In genomic region chr2:149738771-149739170, GRCh38 we compare ENCODE assay signal across 20 cellular contexts.
DNase-seq lines count a peak whose midpoint lies in the region; ATAC-seq, FAIRE-seq and TF ChIP-seq lines count a peak whose summit lies in the region.
"Had no signal": no experiment of that assay in that cellular context is flagged by ENCODE, and none has a peak within 500 bp of the region (broad histone marks: within the 10 kb centered on the region; RNA-seq: fewer than 3 reads in every experiment).

No MANE protein-coding gene starts in this region.

- no peaks in the 10 kb centered on the region for H3K27me3 ChIP-seq in breast epithelium
- no peaks in the 10 kb centered on the region for H3K27me3 ChIP-seq in astrocyte (ENCODE audit: insufficient read depth, low read length)
- H3K27me3 ChIP-seq in prostate gland (replicated peaks; ENCODE audit: insufficient read depth) = no peaks in the 10 kb centered on the region
- no peaks in the 10 kb centered on the region for H3K27me3 ChIP-seq in brain microvascular endothelial cell (replicated peaks)

- H3K27me3 Mint-ChIP-seq in MCF 10A (ENCODE audit: insufficient read depth, unreplicated experiment) (no peaks in the 10 kb centered on the region), astrocyte (ENCODE audit: low read depth, unreplicated experiment) (no peaks in the 10 kb centered on the region)
- H3K27me3 Mint-ChIP-seq: B cell; CD4-positive, CD25-positive, alpha-beta regulatory T cell had no signal

- no peak for ATAC-seq in HG02588 (IDR thresholded peaks at IDR 0.05; ENCODE audit: unreplicated experiment)
- no peak for ATAC-seq in Right ventricle myocardium superior (ENCODE audit: poor library complexity)
- ATAC-seq: GM12878, Panc1 had no signal

- no peak overlapping the region for H2AFZ ChIP-seq in astrocyte (ENCODE audit: low read depth, low read length)

- CTCF ChIA-PET in MCF 10A (lab: Yijun Ruan, JAX) = interaction anchor here (1.0 to 1.1 kb wide), 2 partner anchors 91 to 141 kb away, joined by 4 to 6 read pairs; no protein-coding TSS in a partner anchor

- POLR2A ChIA-PET in MCF 10A (lab: Yijun Ruan, JAX) = interaction anchor here (0.6 to 1.4 kb wide), 2 partner anchors 11 to 153 kb away, joined by 3 to 5 read pairs; no protein-coding TSS in a partner anchor

- no peak overlapping the region for H3K4me3 Mint-ChIP-seq in MCF 10A (ENCODE audit: unreplicated experiment)
- H3K4me3 Mint-ChIP-seq in astrocyte (ENCODE audit: unreplicated experiment) = no peak overlapping the region
- H3K4me3 Mint-ChIP-seq: B cell; CD4-positive, CD25-positive, alpha-beta regulatory T cell had no signal

- 90% methylated on average over 1 of the region's 1 CpG for WGBS in prostate gland

- H3K36me3 Mint-ChIP-seq in MCF 10A (ENCODE audit: insufficient read depth, unreplicated experiment) (no peaks in the 10 kb centered on the region), astrocyte (ENCODE audit: low read depth, unreplicated experiment) (no peaks in the 10 kb centered on the region)
- H3K36me3 Mint-ChIP-seq: CD4-positive, CD25-positive, alpha-beta regulatory T cell had no signal

- no peaks in the 10 kb centered on the region for H3K9me3 ChIP-seq in breast epithelium
- peaks cover 3% of the 10 kb centered on the region for H3K9me3 ChIP-seq in astrocyte (ENCODE audit: insufficient read depth, low read depth, low read length)
- no peaks in the 10 kb centered on the region for H3K9me3 ChIP-seq in prostate gland
- H3K9me3 ChIP-seq: Caco-2, HAP-1 had no signal

- in situ Hi-C loops in brain microvascular endothelial cell (cut with HindIII; ENCODE audit: low pct_ligation_motif_present, low sequenced_read_pairs) = no loop called here

- FAIRE-seq in astrocyte (lab: Jason Lieb, UNC) = no peak
- FAIRE-seq: GM12878 had no signal

- H3K4me3 ChIP-seq in breast epithelium (no peak overlapping the region), astrocyte (ENCODE audit: insufficient read depth, low read depth, low read length) (no peak overlapping the region), prostate gland (no peak overlapping the region), brain microvascular endothelial cell (ENCODE audit: low read depth, low read length) (no peak overlapping the region)
- H3K4me3 ChIP-seq: GM12878, HAP-1 had no signal

- no peaks in the 10 kb centered on the region for H4K20me1 ChIP-seq in astrocyte (ENCODE audit: insufficient read depth, low read length)

- no peak overlapping the region for H3K9ac ChIP-seq in astrocyte (ENCODE audit: low read length)

- H3K4me1 Mint-ChIP-seq in MCF 10A (ENCODE audit: insufficient read depth, unreplicated experiment) (peaks cover 40% of the 10 kb centered on the region), astrocyte (ENCODE audit: low read depth, unreplicated experiment) (peaks cover 36% of the 10 kb centered on the region)
- H3K4me1 Mint-ChIP-seq: B cell; CD4-positive, CD25-positive, alpha-beta regulatory T cell had no signal

- no peak for TF ChIP-seq CTCF in MCF 10A (IDR thresholded peaks at IDR 0.05; ENCODE audit: unreplicated experiment)
- no peak for TF ChIP-seq CTCF in breast epithelium (IDR thresholded peaks at IDR 0.05)
- no peak for TF ChIP-seq CTCF in astrocyte (IDR thresholded peaks at IDR 0.05; ENCODE audit: insufficient read depth, low read depth, low read length)
- TF ChIP-seq CTCF in prostate gland (IDR thresholded peaks at IDR 0.05) = no peak
- TF ChIP-seq CTCF in brain microvascular endothelial cell (IDR thresholded peaks at IDR 0.05; ENCODE audit: low read depth, low read length, missing control alignments) = no peak

- H3K4me2 ChIP-seq in astrocyte (ENCODE audit: low read length) = no peak overlapping the region

- no peaks in the 10 kb centered on the region for H3K79me2 ChIP-seq in astrocyte (ENCODE audit: insufficient read depth, low read length)

- H3K4me1 ChIP-seq in breast epithelium = no peaks in the 10 kb centered on the region
- H3K4me1 ChIP-seq in astrocyte (ENCODE audit: insufficient read depth, low read length) = peaks cover 30% of the 10 kb centered on the region
- H3K4me1 ChIP-seq in prostate gland (replicated peaks) = no peaks in the 10 kb centered on the region

- no peak overlapping the region for H3K27ac ChIP-seq in breast epithelium
- no peak overlapping the region for H3K27ac ChIP-seq in astrocyte (ENCODE audit: low read depth, low read length)
- H3K27ac ChIP-seq in prostate gland = no peak overlapping the region
- H3K27ac ChIP-seq in brain microvascular endothelial cell = no peak overlapping the region
- H3K27ac ChIP-seq: 22Rv1 had no signal

- H3K9me3 Mint-ChIP-seq in MCF 10A (ENCODE audit: unreplicated experiment) (no peaks in the 10 kb centered on the region), astrocyte (ENCODE audit: unreplicated experiment) (peaks cover 6% of the 10 kb centered on the region)

- H3K27ac Mint-ChIP-seq in MCF 10A (ENCODE audit: low read depth, unreplicated experiment) = peak overlapping the region; percentile 4
- H3K27ac Mint-ChIP-seq in astrocyte (ENCODE audit: unreplicated experiment) = no peak overlapping the region
- H3K27ac Mint-ChIP-seq: B cell; CD4-positive, CD25-positive, alpha-beta regulatory T cell had no signal

- no TSS peak for BruUV-seq in MCF 10A (replicated peaks; lab: Mats Ljungman, UMichigan)

- intact Hi-C loops in MCF 10A (cut with micrococcal nuclease) (loop anchor here (10.0 kb wide), 1 partner anchor 876 kb away; no protein-coding TSS in a partner anchor), breast epithelium (cut with DNase I; ENCODE audit: low total_unique reads) (no loop called here), Right ventricle myocardium superior (cut with DNase I) (no loop called here), prostate gland (cut with DNase I) (no loop called here)

- DNase-seq in MCF 10A (ENCODE audit: unreplicated experiment) (no peak), breast epithelium (ENCODE audit: low spot score in 2 of 2) (no peak), astrocyte (ENCODE audit: low read depth) (peak; percentile 43), fibroblast of peridontal ligament (ENCODE audit: extremely low read depth) (peak; percentile 77), Right ventricle myocardium superior (no peak), prostate gland (ENCODE audit: low spot score) (no peak), brain microvascular endothelial cell (no peak)
- DNase-seq: Caco-2; CD4-positive, CD25-positive, alpha-beta regulatory T cell; KBM-7; NCI-H1105 treated with DMSO at 0.1 percent for 48 hours; NCI-H1694; NCI-H2081 treated with DMSO at 0.1 percent for 48 hours; NCI-H446 treated with DMSO at 0.1 percent for 48 hours had no signal

- TF ChIP-seq POLR2A in breast epithelium (IDR thresholded peaks at IDR 0.05) (no peak), prostate gland (IDR thresholded peaks at IDR 0.05) (no peak)

- H3K36me3 ChIP-seq in breast epithelium (no peaks in the 10 kb centered on the region), astrocyte (ENCODE audit: insufficient read depth, low read length) (no peaks in the 10 kb centered on the region), prostate gland (no peaks in the 10 kb centered on the region), brain microvascular endothelial cell (replicated peaks) (no peaks in the 10 kb centered on the region)
- H3K36me3 ChIP-seq: HAP-1 had no signal

Comparison
In these comparisons a context has a peak if more than half of its experiments do, and no peak if none do; other contexts are left out.
1. DNase-seq: peak in astrocyte (single experiment) and fibroblast of peridontal ligament (single experiment); none in MCF 10A (single experiment), breast epithelium (0 of 2), Right ventricle myocardium superior (single experiment), prostate gland (single experiment) and brain microvascular endothelial cell (single experiment).